Comparison of ENCODE assay signal across 12 cellular contexts in the genomic region with DNA sequence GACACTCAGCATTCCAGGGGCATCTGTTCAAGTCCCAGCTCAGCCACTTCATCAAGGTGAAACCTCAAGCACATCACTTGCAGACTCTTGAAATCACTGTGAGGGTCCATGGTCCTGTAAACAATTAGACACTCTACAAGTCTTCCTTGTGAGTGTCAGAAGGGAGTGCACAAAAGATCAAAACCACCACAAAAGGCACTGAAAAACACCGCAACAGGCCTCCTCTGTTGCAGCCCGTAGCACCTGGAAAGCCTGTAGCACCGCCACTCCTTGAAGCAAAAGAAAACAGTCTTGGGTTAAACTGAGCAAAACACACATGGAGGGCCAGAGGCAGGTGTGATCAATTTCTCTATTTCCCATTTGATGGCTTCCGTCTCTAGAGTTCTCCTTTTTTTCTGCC.
A peak's percentile ranks its signal among the peaks of the same experiment; 100 is the strongest.
DNase-seq lines count a peak whose midpoint lies in the region; ATAC-seq lines count a peak whose summit lies in the region.
"Had no signal": no experiment of that assay in that cellular context is flagged by ENCODE, and none has a peak within 500 bp of the region (broad histone marks: within the 10 kb centered on the region; RNA-seq: fewer than 3 reads in every experiment).

No MANE protein-coding gene starts in this region.

- peaks cover 2% of the 10 kb centered on the region for H3K27me3 Mint-ChIP-seq in activated CD4-positive, alpha-beta T cell treated with anti-CD3 and anti-CD28 coated beads, Interleukin-2, amount 10 ng/mL, durations not matched to agents 7 days and 5 days
- no peaks in the 10 kb centered on the region for H3K27me3 Mint-ChIP-seq in stimulated activated naive CD8-positive, alpha-beta T cell treated with anti-CD3 and anti-CD28 coated beads, Interleukin-15, amount 100 ng/mL, for 72 hours

- DNase-seq in activated CD4-positive, alpha-beta T cell treated with anti-CD3 and anti-CD28 coated beads, Interleukin-2, amount 10 ng/mL, durations not matched to agents 7 days and 5 days: peak; percentile 54
- no peak for DNase-seq in activated CD4-positive, alpha-beta T cell treated with anti-CD3 and anti-CD28 coated beads for 48 hours
- no peak for DNase-seq in stimulated activated naive CD8-positive, alpha-beta T cell treated with anti-CD3 and anti-CD28 coated beads, Interleukin-15, Interleukin-2, amounts not matched to agents 100 U/mL and 50 U/mL, for 24 hours
- DNase-seq in stimulated activated naive CD8-positive, alpha-beta T cell treated with anti-CD3 and anti-CD28 coated beads, Interleukin-15, amount 100 ng/mL, for 72 hours: no peak
- no peak for DNase-seq in activated naive CD4-positive, alpha-beta T cell treated with anti-CD3 and anti-CD28 coated beads, Interleukin-2, amount 50 U/mL, for 72 hours (ENCODE audit: low spot score in 2 of 2)
- DNase-seq in G401 (ENCODE audit: low spot score): no peak
- no peak for DNase-seq in activated CD8-positive, alpha-beta memory T cell treated with anti-CD3 and anti-CD28 coated beads, Interleukin-2, amount 50 U/mL, for 4 hours
- DNase-seq: NCI-H1048, NCI-H1436 treated with DMSO at 0.1 percent for 48 hours, NCI-H2081, NCI-H510A treated with DMSO at 0.1 percent for 48 hours had no signal

- H3K4me3 Mint-ChIP-seq in activated CD4-positive, alpha-beta T cell treated with anti-CD3 and anti-CD28 coated beads, Interleukin-2, amount 10 ng/mL, durations not matched to agents 7 days and 5 days: peak overlapping the region; percentile 6
- peak overlapping the region in 1 of 2 donors; percentile 29 for H3K4me3 Mint-ChIP-seq in stimulated activated naive CD8-positive, alpha-beta T cell treated with anti-CD3 and anti-CD28 coated beads, Interleukin-15, amount 100 ng/mL, for 72 hours

- CTCF ChIA-PET in activated CD4-positive, alpha-beta T cell treated with anti-CD3 and anti-CD28 coated beads, Interleukin-2, amount 10 ng/mL, durations not matched to agents 7 days and 5 days (lab: Charles Lee): no interaction called here

- peaks cover 55% of the 10 kb centered on the region for H3K4me1 Mint-ChIP-seq in activated CD4-positive, alpha-beta T cell treated with anti-CD3 and anti-CD28 coated beads, Interleukin-2, amount 10 ng/mL, durations not matched to agents 7 days and 5 days
- peaks cover 73% of the 10 kb centered on the region for H3K4me1 Mint-ChIP-seq in stimulated activated naive CD8-positive, alpha-beta T cell treated with anti-CD3 and anti-CD28 coated beads, Interleukin-15, amount 100 ng/mL, for 72 hours

- peaks cover 10% of the 10 kb centered on the region for H3K36me3 Mint-ChIP-seq in activated CD4-positive, alpha-beta T cell treated with anti-CD3 and anti-CD28 coated beads, Interleukin-2, amount 10 ng/mL, durations not matched to agents 7 days and 5 days (ENCODE audit: low read depth)
- H3K36me3 Mint-ChIP-seq in activated naive CD4-positive, alpha-beta T cell treated with anti-CD3 and anti-CD28 coated beads, Interleukin-2, amount 50 U/mL, for 72 hours: peaks cover 8 to 17% of the 10 kb centered on the region in 2 donors

- H3K27ac Mint-ChIP-seq in activated CD4-positive, alpha-beta T cell treated with anti-CD3 and anti-CD28 coated beads, Interleukin-2, amount 10 ng/mL, durations not matched to agents 7 days and 5 days: peak overlapping the region; percentile 81
- peak overlapping the region in 1 of 2 donors; percentile 27 for H3K27ac Mint-ChIP-seq in stimulated activated naive CD8-positive, alpha-beta T cell treated with anti-CD3 and anti-CD28 coated beads, Interleukin-15, amount 100 ng/mL, for 72 hours
- H3K27ac Mint-ChIP-seq in activated naive CD4-positive, alpha-beta T cell treated with anti-CD3 and anti-CD28 coated beads, Interleukin-2, amount 50 U/mL, for 72 hours: no peak overlapping the region

- peak; percentile 17 for ATAC-seq in stimulated activated naive CD8-positive, alpha-beta T cell treated with anti-CD3 and anti-CD28 coated beads, Interleukin-15, Interleukin-2, amounts not matched to agents 100 U/mL and 50 U/mL, for 24 hours
- ATAC-seq in stimulated activated naive CD8-positive, alpha-beta T cell treated with anti-CD3 and anti-CD28 coated beads, Interleukin-15, amount 100 ng/mL, for 72 hours: no peak
- ATAC-seq in activated naive CD4-positive, alpha-beta T cell treated with anti-CD3 and anti-CD28 coated beads, Interleukin-2, amount 50 U/mL, for 72 hours: peak; percentile 43 to 61
- no peak for ATAC-seq in HG02981 (IDR thresholded peaks at IDR 0.05; ENCODE audit: unreplicated experiment)

- in situ Hi-C loops in G401 (cut with HindIII; ENCODE audit: low sequenced_read_pairs): no loop called here

- H3K9me3 Mint-ChIP-seq in activated CD4-positive, alpha-beta T cell treated with anti-CD3 and anti-CD28 coated beads, Interleukin-2, amount 10 ng/mL, durations not matched to agents 7 days and 5 days: peaks cover 20% of the 10 kb centered on the region
- peaks cover 0 to 11% of the 10 kb centered on the region in 2 donors for H3K9me3 Mint-ChIP-seq in stimulated activated naive CD8-positive, alpha-beta T cell treated with anti-CD3 and anti-CD28 coated beads, Interleukin-15, amount 100 ng/mL, for 72 hours
- H3K9me3 Mint-ChIP-seq in activated naive CD4-positive, alpha-beta T cell treated with anti-CD3 and anti-CD28 coated beads, Interleukin-2, amount 50 U/mL, for 72 hours: peaks cover 1 to 13% of the 10 kb centered on the region in 2 donors

- POLR2A ChIA-PET in activated CD4-positive, alpha-beta T cell treated with anti-CD3 and anti-CD28 coated beads, Interleukin-2, amount 10 ng/mL, durations not matched to agents 7 days and 5 days (lab: Charles Lee): no interaction called here

Comparison
In these comparisons a context has a peak if more than half of its experiments do, and no peak if none do; other contexts are left out.
1. ATAC-seq: peak in stimulated activated naive CD8-positive, alpha-beta T cell treated with anti-CD3 and anti-CD28 coated beads, Interleukin-15, Interleukin-2, amounts not matched to agents 100 U/mL and 50 U/mL, for 24 hours (single experiment) and activated naive CD4-positive, alpha-beta T cell treated with anti-CD3 and anti-CD28 coated beads, Interleukin-2, amount 50 U/mL, for 72 hours (2 of 2); none in stimulated activated naive CD8-positive, alpha-beta T cell treated with anti-CD3 and anti-CD28 coated beads, Interleukin-15, amount 100 ng/mL, for 72 hours (single experiment) and HG02981 (single experiment).